In genomic region chr5:139849501-139849900, GRCh38 we compare ENCODE assay signal across 16 cellular contexts. TPM values are rescaled to one million over a fixed set of nuclear protein-coding genes. Genes with fewer than 3 reads are reported as not detected.
DNase-seq lines count a peak whose midpoint lies in the region; ATAC-seq and FAIRE-seq lines count a peak whose summit lies in the region.
"Had no signal": no experiment of that assay in that cellular context is flagged by ENCODE, and none has a peak within 500 bp of the region (broad histone marks: within the 10 kb centered on the region; RNA-seq: fewer than 3 reads in every experiment).

No MANE protein-coding gene starts in this region.

- intact Hi-C loops in right cardiac atrium (cut with DNase I) (no loop called here), Right ventricle myocardium inferior (cut with DNase I) (loop anchor here (10.0 kb wide), 1 partner anchor 215 kb away; no protein-coding TSS in a partner anchor)

- peak in 1 of 2 donors; percentile 49 for ATAC-seq in right cardiac atrium
- no peak for ATAC-seq in Right ventricle myocardium inferior
- ATAC-seq in naive thymus-derived CD8-positive, alpha-beta T cell, result no peak
- ATAC-seq: activated CD4-positive, CD25-positive, alpha-beta regulatory T cell treated with anti-CD3 and anti-CD28 coated beads, Interleukin-2, amount 50 U/mL, for 24 hours; SK-N-SH treated with all-trans-retinoic acid at 6 μM for 48 hours had no signal

- WGBS in right cardiac atrium, result 64% methylated on average over 7 of the region's 7 CpGs
- WGBS in small intestine, 3 donors, result 77 to 82% (median 82%) methylated on average over 7 of the region's 7 CpGs

- H3K36me3 Mint-ChIP-seq in activated naive CD8-positive, alpha-beta T cell, result no peaks in the 10 kb centered on the region
- H3K36me3 Mint-ChIP-seq in naive thymus-derived CD8-positive, alpha-beta T cell, result no peaks in the 10 kb centered on the region

- H3K27ac Mint-ChIP-seq in activated naive CD8-positive, alpha-beta T cell, result peak overlapping the region; percentile 47
- peak overlapping the region; percentile 55 to 91 (median 78) for H3K27ac Mint-ChIP-seq in naive thymus-derived CD8-positive, alpha-beta T cell

- H3K4me1 Mint-ChIP-seq in activated naive CD8-positive, alpha-beta T cell (ENCODE audit: low read depth), result peaks cover 16% of the 10 kb centered on the region
- H3K4me1 Mint-ChIP-seq in naive thymus-derived CD8-positive, alpha-beta T cell, result peaks cover 14 to 29% (median 17%) of the 10 kb centered on the region in 4 donors

- H3K27me3 Mint-ChIP-seq in activated naive CD8-positive, alpha-beta T cell, result peaks cover 2% of the 10 kb centered on the region
- peaks cover 0 to 18% (median 6%) of the 10 kb centered on the region in 5 donors for H3K27me3 Mint-ChIP-seq in naive thymus-derived CD8-positive, alpha-beta T cell

- H3K27me3 ChIP-seq in right cardiac atrium (ENCODE audit: control insufficient read depth, insufficient read depth) (no peaks in the 10 kb centered on the region), small intestine (ENCODE audit: control insufficient read depth in 2 of 2, insufficient read depth in 2 of 2, low read length in 2 of 2) (peaks cover 0 to 4% of the 10 kb centered on the region in 2 donors)

- H3K9me3 ChIP-seq in right cardiac atrium (ENCODE audit: control insufficient read depth, low read length) (no peaks in the 10 kb centered on the region), small intestine (ENCODE audit: control insufficient read depth, low read depth) (no peaks in the 10 kb centered on the region)
- H3K9me3 ChIP-seq: BLaER1 treated with 17β-estradiol and CSF1 and Interleukin-3, amounts not matched to agents 10 nM and 100 nM had no signal

- peak overlapping the region; percentile 85 for H3K4me3 Mint-ChIP-seq in activated naive CD8-positive, alpha-beta T cell
- H3K4me3 Mint-ChIP-seq in naive thymus-derived CD8-positive, alpha-beta T cell, result peak overlapping the region; percentile 55 to 88 (median 80)

- no peaks in the 10 kb centered on the region for H3K9me3 Mint-ChIP-seq in activated naive CD8-positive, alpha-beta T cell (ENCODE audit: low read depth)
- no peaks in the 10 kb centered on the region for H3K9me3 Mint-ChIP-seq in naive thymus-derived CD8-positive, alpha-beta T cell

- H3K27ac ChIP-seq in right cardiac atrium (ENCODE audit: low read length), result peak overlapping the region; percentile 14
- no peak overlapping the region for H3K27ac ChIP-seq in small intestine (ENCODE audit: low read depth in 1 of 2, low read length in 1 of 2)
- H3K27ac ChIP-seq: BLaER1 treated with 17β-estradiol and CSF1 and Interleukin-3, amounts not matched to agents 10 nM and 100 nM had no signal

- no peaks in the 10 kb centered on the region for H3K36me3 ChIP-seq in small intestine (ENCODE audit: control insufficient read depth in 2 of 2, insufficient read depth in 2 of 2, low read length in 2 of 2)
- H3K36me3 ChIP-seq: BLaER1 treated with 17β-estradiol and CSF1 and Interleukin-3, amounts not matched to agents 10 nM and 100 nM had no signal

- POLR2A ChIA-PET in naive thymus-derived CD8-positive, alpha-beta T cell (lab: Charles Lee), result interaction anchor here (0.9 kb wide), 1 partner anchor 14 kb away, joined by 3 read pairs; no protein-coding TSS in a partner anchor

- H3K4me1 ChIP-seq in right cardiac atrium (ENCODE audit: control insufficient read depth, insufficient read depth, low read length) (no peaks in the 10 kb centered on the region), small intestine (ENCODE audit: control insufficient read depth in 2 of 2, insufficient read depth in 1 of 2, low read depth in 1 of 2, low read length in 1 of 2) (no peaks in the 10 kb centered on the region)

- no peak overlapping the region for H3K4me3 ChIP-seq in right cardiac atrium (ENCODE audit: low read length)
- no peak overlapping the region for H3K4me3 ChIP-seq in small intestine (ENCODE audit: low read depth in 1 of 2, low read length in 2 of 2)

- DNase-seq in right cardiac atrium, result peak in 1 of 3 donors; percentile 43
- no peak for DNase-seq in Right ventricle myocardium inferior (ENCODE audit: missing footprints)
- peak in 1 of 10 donors; percentile 26 for DNase-seq in naive thymus-derived CD8-positive, alpha-beta T cell
- DNase-seq in small intestine, result no peak
- no peak for DNase-seq in NCI-H146 treated with DMSO at 0.1 percent for 48 hours (lab: John Stamatoyannopoulos, UW; ENCODE audit: unreplicated experiment)
- no peak for DNase-seq in NOMO-1 treated with dmso at 0.1 percent for 144 hours (lab: John Stamatoyannopoulos, UW; ENCODE audit: unreplicated experiment)
- DNase-seq in stimulated activated CD4-positive, alpha-beta T cell treated with anti-CD3 and anti-CD28 coated beads, Interleukin-2, amount 100 ng/mL, for 24 hours, result no peak
- DNase-seq: effector CD4-positive, alpha-beta T cell; HCEC 1CT; NCI-H1092; NCI-H226; substantia nigra had no signal

- no peak for FAIRE-seq in small intestine (lab: Jason Lieb, UNC)

RNA-seq across cellular contexts. Expression of gene PSD2, which starts 53.9 kb away (rescaled TPM):
- total RNA-seq in right cardiac atrium (under 1 TPM in 2 of 4 donors, not detected in 2; 0.06 to 0.11 TPM), Right ventricle myocardium inferior (not detected)
- polyA plus RNA-seq in right cardiac atrium (0.02 TPM), small intestine (under 1 TPM in 1 of 3 donors, not detected in 2; 0.12 TPM)
- total RNA-seq in naive thymus-derived CD8-positive, alpha-beta T cell, result under 1 TPM; 0.08 to 0.19 TPM
- polyA plus RNA-seq in naive thymus-derived CD8-positive, alpha-beta T cell, result under 1 TPM in 1 of 3 donors, not detected in 2; 0.08 TPM
